ENCODE assay signal across 1 cellular context in genomic region chr3:142226474-142226873, GRCh38.
TF ChIP-seq lines count a peak whose summit lies in the region.

No MANE protein-coding gene starts in this region.

TF ChIP-seq in SK-N-SH treated with all-trans-retinoic acid at 6 μM for 48 hours, 23 proteins besides CTCF, POLR2A, EP300 and RAD21 (continued from another document):
- TF ChIP-seq ISL1 (CRISPR knock-in tag; IDR thresholded peaks at IDR 0.05) (no peak), CREB5 (CRISPR knock-in tag; IDR thresholded peaks at IDR 0.05; ENCODE audit: low read depth) (no peak), ZFP30 (CRISPR knock-in tag; IDR thresholded peaks at IDR 0.05) (no peak), SNAI2 (CRISPR knock-in tag; IDR thresholded peaks at IDR 0.05) (no peak), CSDC2 (CRISPR knock-in tag; IDR thresholded peaks at IDR 0.05) (no peak), ZNF8 (CRISPR knock-in tag; IDR thresholded peaks at IDR 0.05) (no peak), TSHZ2 (CRISPR knock-in tag; IDR thresholded peaks at IDR 0.05) (no peak), RARB (CRISPR knock-in tag; IDR thresholded peaks at IDR 0.05) (no peak), BACH2 (CRISPR knock-in tag; IDR thresholded peaks at IDR 0.05; ENCODE audit: borderline replicate concordance) (no peak)
